ENCODE assay signal across 19 cellular contexts in the genomic region with DNA sequence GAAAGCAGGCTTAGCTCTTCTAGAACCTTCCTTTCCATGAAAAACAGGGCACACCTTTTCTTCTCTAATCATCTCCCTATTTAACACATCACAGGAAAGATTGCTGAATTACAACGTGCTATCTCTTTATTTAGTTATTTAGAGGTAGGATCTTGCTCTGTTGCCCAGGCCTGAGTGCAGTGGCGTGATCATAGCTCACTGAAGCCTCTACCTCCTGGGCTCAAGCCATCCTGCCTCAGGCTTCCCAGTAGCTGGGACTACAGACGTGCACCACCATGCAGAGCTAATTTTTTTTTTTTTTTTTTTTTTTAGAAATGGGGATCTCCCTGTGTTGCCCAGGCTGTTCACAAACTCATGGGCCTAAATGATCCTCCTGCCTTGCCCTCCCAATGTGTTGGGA.
"Had no signal": no experiment of that assay in that cellular context is flagged by ENCODE, and none has a peak within 500 bp of the region (broad histone marks: within the 10 kb centered on the region; RNA-seq: fewer than 3 reads in every experiment).

No MANE protein-coding gene starts in this region.

- H2AFZ ChIP-seq: neural progenitor cell had no signal

- H3K9me3 Mint-ChIP-seq: activated naive CD4-positive, alpha-beta T cell treated with anti-CD3 and anti-CD28 coated beads, Interleukin-2, amount 50 U/mL, for 72 hours; activated T-cell treated with anti-CD3 and anti-CD28 coated beads, Interleukin-2, amount 50 U/mL, for 72 hours; stimulated activated memory B cell treated with anti-CD40 and anti-IgM and Interleukin-4, amounts not matched to agents 10 μg/mL and 1 μg/mL and 100 μg/mL, for 72 hours had no signal

- H3K9me3 ChIP-seq: prostate gland, right lobe of liver, thoracic aorta, uterus had no signal

- H3K27me3 ChIP-seq: cardiac muscle cell, neural progenitor cell, right lobe of liver, uterus had no signal

- H3K27ac ChIP-seq: cardiac muscle cell, epithelial cell of prostate, neural progenitor cell, prostate gland, uterus, WERI-Rb-1 had no signal

- DNase-seq: activated CD4-positive, alpha-beta T cell treated with anti-CD3 and anti-CD28 coated beads, Interleukin-2, amount 50 U/mL, for 4 hours; activated gamma-delta T cell treated with Interleukin-2 at 50 U/mL for 16 hours; activated T-cell treated with anti-CD3 and anti-CD28 coated beads, Interleukin-2, amount 50 U/mL, for 72 hours; endodermal cell; head of caudate nucleus; mesendoderm; naive thymus-derived CD4-positive, alpha-beta T cell; spleen; stimulated activated CD4-positive, alpha-beta T cell treated with anti-CD3 and anti-CD28 coated beads, Interleukin-4, amount 100 ng/mL, for 4 hours; WERI-Rb-1 had no signal

- H3K36me3 Mint-ChIP-seq: stimulated activated memory B cell treated with anti-CD40 and anti-IgM and Interleukin-4, amounts not matched to agents 10 μg/mL and 1 μg/mL and 100 μg/mL, for 72 hours had no signal

- H3K4me1 Mint-ChIP-seq: naive thymus-derived CD4-positive, alpha-beta T cell had no signal

- H3K27ac Mint-ChIP-seq: activated naive CD4-positive, alpha-beta T cell treated with anti-CD3 and anti-CD28 coated beads, Interleukin-2, amount 50 U/mL, for 72 hours; activated T-cell treated with anti-CD3 and anti-CD28 coated beads, Interleukin-2, amount 50 U/mL, for 72 hours; endodermal cell; neural progenitor cell; stimulated activated memory B cell treated with anti-CD40 and anti-IgM and Interleukin-4, amounts not matched to agents 10 μg/mL and 1 μg/mL and 100 μg/mL, for 72 hours had no signal

- H3K9ac ChIP-seq: neural progenitor cell had no signal

- H3K36me3 ChIP-seq: cardiac muscle cell, neural progenitor cell, prostate gland, right lobe of liver, spleen, thoracic aorta, uterus, WERI-Rb-1 had no signal

- H3K4me2 ChIP-seq: neural progenitor cell had no signal

- H3K4me1 ChIP-seq: prostate gland, right lobe of liver had no signal

- H3K4me3 Mint-ChIP-seq: activated T-cell treated with anti-CD3 and anti-CD28 coated beads, Interleukin-2, amount 50 U/mL, for 72 hours; endodermal cell; naive thymus-derived CD4-positive, alpha-beta T cell; neural progenitor cell; stimulated activated memory B cell treated with anti-CD40 and anti-IgM and Interleukin-4, amounts not matched to agents 10 μg/mL and 1 μg/mL and 100 μg/mL, for 72 hours had no signal

- H3K4me3 ChIP-seq: cardiac muscle cell, neural progenitor cell, prostate gland, right lobe of liver, spleen, thoracic aorta, uterus had no signal
